ENCODE assay signal across 1 cellular context in the genomic region with DNA sequence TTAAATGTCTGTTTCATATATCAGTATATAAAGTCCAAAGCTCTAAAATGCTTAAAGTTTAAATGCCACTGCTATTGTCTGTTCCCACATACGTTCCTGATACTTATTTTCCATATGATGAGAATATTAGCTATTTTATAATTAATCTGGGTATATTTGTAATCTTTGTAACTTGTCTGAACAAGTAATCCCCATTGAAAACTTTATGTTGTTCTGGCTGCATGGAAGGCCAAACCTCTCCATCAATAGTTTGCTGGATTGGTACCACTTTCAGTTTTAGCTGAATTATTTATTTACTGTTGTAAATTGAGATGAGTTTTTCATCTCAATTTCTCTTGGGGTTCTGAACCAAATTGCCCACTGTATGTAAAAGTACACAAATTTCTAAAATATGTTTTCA.
TF ChIP-seq lines count a peak whose summit lies in the region.

No MANE protein-coding gene starts in this region.

TF ChIP-seq in endothelial cell of umbilical vein, 7 proteins besides CTCF, POLR2A, EP300 and RAD21 (continued from another document):
- TF ChIP-seq FOS (IDR thresholded peaks at IDR 0.05; ENCODE audit: borderline replicate concordance, insufficient read depth, low read length): no peak
